Comparison of ENCODE assay signal across 8 cellular contexts in genomic region chr19:5718579-5719273, GRCh38. TPM values are rescaled to one million over a fixed set of nuclear protein-coding genes. Genes with fewer than 3 reads are reported as not detected.
DNase-seq lines count a peak whose midpoint lies in the region; ATAC-seq and TF ChIP-seq lines count a peak whose summit lies in the region.

No MANE protein-coding gene starts in this region.

- no peaks in the 10 kb centered on the region for H3K36me3 Mint-ChIP-seq in naive B cell

- no peak for ATAC-seq in naive B cell (ENCODE audit: low read depth in 2 of 2)

- H3K27me3 ChIP-seq in vagina, result no peaks in the 10 kb centered on the region

- H3K9me3 ChIP-seq in vagina, result no peaks in the 10 kb centered on the region

- no peak for TF ChIP-seq CTCF in AG09309 (IDR thresholded peaks at IDR 0.05; ENCODE audit: control insufficient read depth, insufficient read depth, low read depth, low read length, missing control alignments)
- no peak for TF ChIP-seq CTCF in coronary artery (IDR thresholded peaks at IDR 0.05)
- no peak for TF ChIP-seq CTCF in vagina (IDR thresholded peaks at IDR 0.05)

- H3K4me1 ChIP-seq in vagina, result peaks cover 31% of the 10 kb centered on the region

- peak overlapping the region in 1 of 2 donors; percentile 97 for H3K27ac ChIP-seq in coronary artery
- peak overlapping the region; percentile 93 for H3K27ac ChIP-seq in vagina

- DNase-seq in AG09309 (ENCODE audit: low read depth), result peak; percentile 88
- peak; percentile 73 for DNase-seq in H4 (ENCODE audit: low spot score)
- DNase-seq in SKM-1 (lab: John Stamatoyannopoulos, UW; ENCODE audit: unreplicated experiment), result peak; percentile 13
- no peak for DNase-seq in coronary artery (ENCODE audit: low spot score)
- no peak for DNase-seq in naive B cell
- DNase-seq in vagina (ENCODE audit: extremely low spot score in 2 of 2), result no peak
- DNase-seq in 8988T, result no peak
- no peak for DNase-seq in NCI-H510A treated with DMSO at 0.1 percent for 48 hours (lab: John Stamatoyannopoulos, UW)

- no peak for TF ChIP-seq POLR2A in vagina (IDR thresholded peaks at IDR 0.05)

- H3K27me3 Mint-ChIP-seq in naive B cell, result no peaks in the 10 kb centered on the region

- H3K4me1 Mint-ChIP-seq in naive B cell, result peaks cover 10 to 33% (median 21%) of the 10 kb centered on the region in 3 donors

- H3K9me3 Mint-ChIP-seq in naive B cell, result no peaks in the 10 kb centered on the region

- peaks cover 0 to 2% of the 10 kb centered on the region in 2 donors for H3K36me3 ChIP-seq in vagina

- intact Hi-C loops in vagina (cut with DNase I), result no loop called here

- peak overlapping the region; percentile 87 to 98 (median 97) for H3K27ac Mint-ChIP-seq in naive B cell

- H3K4me3 Mint-ChIP-seq in naive B cell, result peak overlapping the region; percentile 85 to 98 (median 95)

- H3K4me3 ChIP-seq in AG09309 (ENCODE audit: control insufficient read depth, low read depth, low read length) (peak overlapping the region; percentile 63), coronary artery (peak overlapping the region; percentile 87), vagina (peak overlapping the region; percentile 75 to 94)

RNA-seq across cellular contexts. Expression of gene LONP1, which starts 1.2 kb away (rescaled TPM):
- 49.1 and 81.4 TPM in 2 replicates for total RNA-seq in H4 (2014; rRNA removed; shearing (Covaris generic))
- 10 to 100 TPM; 16.7 to 40.6 (median 21.7) TPM for polyA plus RNA-seq in naive B cell (ENCODE audit: low read depth in 6 of 6)
- total RNA-seq in vagina, result 53.3 TPM

RNA-seq across cellular contexts. Expression of gene CATSPERD, which starts 1.7 kb away (rescaled TPM):
- total RNA-seq in H4 (2014; rRNA removed; shearing (Covaris generic)), result not detected in 2 replicates
- polyA plus RNA-seq in naive B cell (ENCODE audit: low read depth in 6 of 6), result not detected
- not detected for total RNA-seq in vagina

RNA-seq across cellular contexts. Expression of gene RPL36, which starts 28.6 kb away (rescaled TPM):
- total RNA-seq in H4 (2014; rRNA removed; shearing (Covaris generic)), result 933 and 1,282 TPM in 2 replicates
- 1,000 to 10,000 TPM; 1,207 to 2,143 (median 1,738) TPM for polyA plus RNA-seq in naive B cell (ENCODE audit: low read depth in 6 of 6)
- total RNA-seq in vagina, result 703 TPM

RNA-seq across cellular contexts. Expression of gene HSD11B1L, which starts 37.9 kb away (rescaled TPM):
- total RNA-seq in H4 (2014; rRNA removed; shearing (Covaris generic)), result 2.4 and 4.9 TPM in 2 replicates
- 1 to 10 TPM; 1.1 to 6.5 (median 2.6) TPM for polyA plus RNA-seq in naive B cell (ENCODE audit: low read depth in 6 of 6)
- total RNA-seq in vagina, result 10.3 TPM

RNA-seq across cellular contexts. Expression of gene MICOS13, which starts 38.4 kb away (rescaled TPM):
- total RNA-seq in H4 (2014; rRNA removed; shearing (Covaris generic)), result 38.1 and 52.7 TPM in 2 replicates
- 100 to 1,000 TPM in 2 of 6 donors, 10 to 100 TPM in 4; 74.0 to 101 (median 86.6) TPM for polyA plus RNA-seq in naive B cell (ENCODE audit: low read depth in 6 of 6)
- 83.2 TPM for total RNA-seq in vagina

Comparison
In these comparisons a context has a peak if more than half of its experiments do, and no peak if none do; other contexts are left out.
1. DNase-seq: peak in AG09309 (single experiment), H4 (single experiment) and SKM-1 (single experiment); none in coronary artery (single experiment), naive B cell (single experiment), vagina (0 of 2), 8988T (single experiment) and NCI-H510A treated with DMSO at 0.1 percent for 48 hours (single experiment).
2. Peak in every context shown above with its lines, with median percentiles within 50 percentile points of each other: H3K4me3 ChIP-seq.